In the genomic region with DNA sequence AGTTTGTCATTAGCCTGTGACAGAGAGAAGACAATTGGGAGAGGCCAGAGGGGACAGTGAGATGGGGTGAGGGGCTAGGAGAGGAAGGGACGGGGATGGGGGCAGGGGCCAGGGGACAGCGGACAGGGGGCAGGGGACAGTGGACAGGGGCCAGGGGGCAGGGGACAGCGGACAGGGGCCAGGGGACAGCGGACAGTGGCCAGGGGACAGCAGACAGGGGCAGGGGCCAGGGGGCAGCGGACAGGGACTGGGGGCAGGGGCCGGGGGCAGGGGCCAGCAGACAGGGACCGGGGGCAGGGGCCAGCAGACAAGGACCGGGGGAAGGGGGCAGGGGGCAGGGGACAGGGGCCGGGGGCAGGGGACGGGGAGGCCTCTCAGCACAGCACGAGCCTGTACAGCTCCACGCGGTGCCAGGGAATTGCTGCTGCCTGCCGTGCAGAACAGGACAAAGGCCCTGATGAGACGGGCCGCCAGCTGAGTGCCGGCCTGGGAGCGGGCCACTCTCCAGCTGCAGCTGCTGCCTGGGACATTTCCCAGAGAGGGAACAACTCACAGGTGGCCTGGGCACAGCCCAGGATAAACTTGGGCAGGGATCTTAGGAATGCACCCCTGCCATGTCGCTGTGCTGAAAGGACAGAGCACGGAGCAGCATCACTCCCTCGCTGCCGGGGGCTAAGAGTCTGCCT, we compare ENCODE assay signal across 1 cellular context.
TF ChIP-seq lines count a peak whose summit lies in the region.

No MANE protein-coding gene starts in this region.

TF ChIP-seq in H1, 55 proteins besides CTCF, POLR2A, EP300 and RAD21:
- TF ChIP-seq SP1 (IDR thresholded peaks at IDR 0.05; ENCODE audit: low read depth, low read length) (no peak), MAX (IDR thresholded peaks at IDR 0.05) (peak; percentile 14; the same call in 1 of the 2 replicates), SP2 (IDR thresholded peaks at IDR 0.05; ENCODE audit: low read length) (no peak), HDAC2 (IDR thresholded peaks at IDR 0.05; ENCODE audit: borderline replicate concordance in 1 of 2, low read depth in 2 of 2, low read length in 2 of 2) (no peak)
